18 cellular contexts compared by ENCODE assay signal in genomic region chr12:49646871-49647270, GRCh38. TPM values are rescaled to one million over a fixed set of nuclear protein-coding genes. Genes with fewer than 3 reads are reported as not detected.
DNase-seq lines count a peak whose midpoint lies in the region; ATAC-seq, FAIRE-seq and TF ChIP-seq lines count a peak whose summit lies in the region.
"Had no signal": no experiment of that assay in that cellular context is flagged by ENCODE, and none has a peak within 500 bp of the region (broad histone marks: within the 10 kb centered on the region; RNA-seq: fewer than 3 reads in every experiment).

No MANE protein-coding gene starts in this region.

- no peaks in the 10 kb centered on the region for H3K9me3 Mint-ChIP-seq in IgD-negative memory B cell
- H3K9me3 Mint-ChIP-seq: HFFc6 had no signal

- peaks cover 11 to 17% (median 14%) of the 10 kb centered on the region in 3 donors for H3K4me1 Mint-ChIP-seq in IgD-negative memory B cell

- WGBS in sigmoid colon, 2 donors = 84 to 90% methylated on average over 6 of the region's 6 CpGs

- H3K9me3 ChIP-seq in A673 (ENCODE audit: low read depth, low read length, poor library complexity, severe bottlenecking) = no peaks in the 10 kb centered on the region
- H3K9me3 ChIP-seq in sigmoid colon = no peaks in the 10 kb centered on the region
- H3K9me3 ChIP-seq in effector memory CD4-positive, alpha-beta T cell (ENCODE audit: control insufficient read depth, low read length) = no peaks in the 10 kb centered on the region
- H3K9me3 ChIP-seq: breast epithelium, Caco-2, esophagus squamous epithelium had no signal

- H3K27ac ChIP-seq in A673 (ENCODE audit: low read depth, low read length, poor library complexity, severe bottlenecking) (peak overlapping the region; percentile 73), dorsolateral prefrontal cortex (peak overlapping the region in 45 of 59 donors; percentile 4 to 86 (median 64)), sigmoid colon (peak overlapping the region in 3 of 4 donors; percentile 4 to 40 (median 19))
- no peak overlapping the region for H3K27ac ChIP-seq in effector memory CD4-positive, alpha-beta T cell (ENCODE audit: insufficient read depth, low read length, poor library complexity, severe bottlenecking)

- no peak overlapping the region for H3K4me3 Mint-ChIP-seq in IgD-negative memory B cell
- H3K4me3 Mint-ChIP-seq: HFFc6 had no signal

- H3K4me3 ChIP-seq in A673 (ENCODE audit: low read depth, low read length, poor library complexity, severe bottlenecking) = no peak overlapping the region
- no peak overlapping the region for H3K4me3 ChIP-seq in dorsolateral prefrontal cortex
- no peak overlapping the region for H3K4me3 ChIP-seq in sigmoid colon
- H3K4me3 ChIP-seq in effector memory CD4-positive, alpha-beta T cell (ENCODE audit: insufficient read depth, low read depth, low read length, poor library complexity, severe bottlenecking) = no peak overlapping the region
- H3K4me3 ChIP-seq: breast epithelium, esophagus squamous epithelium had no signal

- BruUV-seq in A673 (replicated peaks; lab: Mats Ljungman, UMichigan) = no TSS peak

- POLR2A ChIA-PET in A673 (lab: Charles Lee; ENCODE audit: low non-redundant PET) = no interaction called here

- H3K36me3 ChIP-seq in A673 (ENCODE audit: insufficient read depth, low read length, poor library complexity, severe bottlenecking) = peaks cover 29% of the 10 kb centered on the region
- H3K36me3 ChIP-seq in sigmoid colon = peaks cover 12 to 80% (median 23%) of the 10 kb centered on the region in 4 donors
- peaks cover 49% of the 10 kb centered on the region for H3K36me3 ChIP-seq in effector memory CD4-positive, alpha-beta T cell (ENCODE audit: control insufficient read depth, insufficient read depth, low read length)
- H3K36me3 ChIP-seq: breast epithelium had no signal

- intact Hi-C loops in A673 (cut with micrococcal nuclease; ENCODE audit: unreplicated experiment) = no loop called here
- intact Hi-C loops in dorsolateral prefrontal cortex (cut with DNase I) = loop anchor here in 1 of 2 donors (2.0 kb wide), 1 partner anchor 18 kb away; no protein-coding TSS in a partner anchor
- intact Hi-C loops in sigmoid colon (cut with DNase I) = no loop called here

- no peak for ATAC-seq in GM21717 (IDR thresholded peaks at IDR 0.05; ENCODE audit: unreplicated experiment)

- FAIRE-seq in RCC 7860 (lab: Jason Lieb, UNC) = no peak

- peaks cover 9% of the 10 kb centered on the region for H3K4me1 ChIP-seq in A673 (ENCODE audit: insufficient read depth, low read length, poor library complexity, severe bottlenecking)
- peaks cover 0 to 22% (median 10%) of the 10 kb centered on the region in 4 donors for H3K4me1 ChIP-seq in sigmoid colon
- H3K4me1 ChIP-seq in effector memory CD4-positive, alpha-beta T cell (ENCODE audit: control insufficient read depth, insufficient read depth, low read length, poor library complexity, severe bottlenecking) = peaks cover 7% of the 10 kb centered on the region
- H3K4me1 ChIP-seq: breast epithelium had no signal

- no peak for TF ChIP-seq POLR2A in sigmoid colon (IDR thresholded peaks at IDR 0.05)

- CTCF ChIA-PET in A673 (lab: Charles Lee) = interaction anchor here (0.6 kb wide), 1 partner anchor 284 kb away, joined by 7 read pairs; no protein-coding TSS in a partner anchor

- H3K27me3 Mint-ChIP-seq in IgD-negative memory B cell = no peaks in the 10 kb centered on the region

- H3K27ac Mint-ChIP-seq in IgD-negative memory B cell = peak overlapping the region in 2 of 3 donors; percentile 23 to 83
- H3K27ac Mint-ChIP-seq: HFFc6 had no signal

- H3K27me3 ChIP-seq in A673 (replicated peaks; ENCODE audit: insufficient read depth, low read depth, low read length, poor library complexity) (no peaks in the 10 kb centered on the region), dorsolateral prefrontal cortex (no peaks in the 10 kb centered on the region), sigmoid colon (no peaks in the 10 kb centered on the region)
- no peaks in the 10 kb centered on the region for H3K27me3 ChIP-seq in effector memory CD4-positive, alpha-beta T cell (replicated peaks; ENCODE audit: control insufficient read depth, insufficient read depth, low read length, poor library complexity, severe bottlenecking)
- H3K27me3 ChIP-seq: breast epithelium, esophagus squamous epithelium had no signal

- H3K36me3 Mint-ChIP-seq in IgD-negative memory B cell = peaks cover 4% of the 10 kb centered on the region

- DNase-seq in A673 (ENCODE audit: low spot score) (no peak), dorsolateral prefrontal cortex (no peak), sigmoid colon (no peak), RCC 7860 (ENCODE audit: low spot score) (no peak), retina (no peak)
- no peak for DNase-seq in effector memory CD4-positive, alpha-beta T cell
- DNase-seq: Caco-2, EL, esophagus squamous epithelium, glutamatergic neuron, HFFc6, KG1, mammary epithelial cell, NCI-H187 treated with DMSO at 0.1 percent for 48 hours, NCI-H345 had no signal

- TF ChIP-seq CTCF in A673 (conservative IDR thresholded peaks at IDR 0.05; ENCODE audit: low read depth, low read length) (no peak), dorsolateral prefrontal cortex (IDR thresholded peaks at IDR 0.05 in 54 of 56, conservative IDR thresholded peaks at IDR 0.05 in 2 of 56; ENCODE audit: low read depth in 1 of 56, partially characterized antibody in 56 of 56) (no peak), sigmoid colon (IDR thresholded peaks at IDR 0.05) (no peak)

- TF ChIP-seq EP300 in sigmoid colon (IDR thresholded peaks at IDR 0.05) = no peak

RNA-seq across cellular contexts. Expression of gene PRPF40B, which starts 23.5 kb away (rescaled TPM):
- total RNA-seq in A673 (2021) (14.0 and 19.4 TPM in 2 replicates), dorsolateral prefrontal cortex (10 to 100 TPM; 31.6 to 78.4 (median 47.7) TPM), sigmoid colon (10 to 100 TPM; 13.3 to 27.5 (median 21.0) TPM)
- polyA plus RNA-seq in IgD-negative memory B cell (5.7 TPM), sigmoid colon (10 to 100 TPM in 1 of 3 donors, 1 to 10 TPM in 2; 1.4 to 11.3 (median 3.6) TPM)

RNA-seq across cellular contexts. Expression of gene FAM186B, which starts 41.4 kb away (rescaled TPM):
- total RNA-seq in A673 (2021) = 0.19 and 0.20 TPM in 2 replicates
- 0.16 TPM for polyA plus RNA-seq in IgD-negative memory B cell
- total RNA-seq in dorsolateral prefrontal cortex = 1 to 10 TPM in 1 of 120 experiments, under 1 TPM in 65, not detected in 54; 0.14 to 1.2 (median 0.31) TPM
- total RNA-seq in sigmoid colon = under 1 TPM in 2 of 4 donors, not detected in 2; 0.16 to 0.54 TPM
- under 1 TPM in 1 of 3 donors, not detected in 2; 0.22 TPM for polyA plus RNA-seq in sigmoid colon
